ENCODE assay signal across 9 cellular contexts in genomic region chr1:220044683-220045355, GRCh38. TPM values are rescaled to one million over a fixed set of nuclear protein-coding genes. Genes with fewer than 3 reads are reported as not detected.
DNase-seq lines count a peak whose midpoint lies in the region; ATAC-seq, FAIRE-seq and TF ChIP-seq lines count a peak whose summit lies in the region.
"Had no signal": no experiment of that assay in that cellular context is flagged by ENCODE, and none has a peak within 500 bp of the region (broad histone marks: within the 10 kb centered on the region; RNA-seq: fewer than 3 reads in every experiment).

No MANE protein-coding gene starts in this region.

- H3K4me2 ChIP-seq in A549, result peak overlapping the region; percentile 81

- ATAC-seq in A549 (no peak), right lobe of liver (no peak), GM19035 (IDR thresholded peaks at IDR 0.05; ENCODE audit: unreplicated experiment) (no peak), mucosa of descending colon (no peak), GM18867 (IDR thresholded peaks at IDR 0.05; ENCODE audit: unreplicated experiment) (no peak)

- whole genome bisulfite sequencing in A549 (ENCODE audit: missing lambda C conversion rate), result 42% methylated on average over 4 of the region's 4 CpGs
- WGBS in right lobe of liver (ENCODE audit: insufficient coverage, low coverage, low lambda C conversion rate, missing lambda C conversion rate), result 75% methylated on average over 4 of the region's 4 CpGs

- peaks cover 14% of the 10 kb centered on the region for H3K36me3 ChIP-seq in HAP-1 (replicated peaks)
- H3K36me3 ChIP-seq in right lobe of liver, result peaks cover 0 to 5% (median under 1%) of the 10 kb centered on the region in 4 donors
- H3K36me3 ChIP-seq in mucosa of descending colon (ENCODE audit: low read depth), result no peaks in the 10 kb centered on the region

- H3K27ac ChIP-seq in A549 (peak overlapping the region; percentile 85 to 92), right lobe of liver (no peak overlapping the region)

- no peaks in the 10 kb centered on the region for H3K27me3 Mint-ChIP-seq in activated naive CD8-positive, alpha-beta T cell

- DNase-seq in A549 (ENCODE audit: low read depth in 1 of 2, low spot score in 1 of 2) (no peak), HAP-1 (ENCODE audit: low spot score in 2 of 2) (no peak), right lobe of liver (no peak), mucosa of descending colon (no peak), COLO829 (ENCODE audit: low spot score) (no peak)
- DNase-seq: NCI-H187 had no signal

- peak overlapping the region; percentile 74 for H3K4me3 ChIP-seq in A549
- H3K4me3 ChIP-seq in HAP-1, result peak overlapping the region; percentile 97
- peak overlapping the region in 2 of 3 donors; percentile 66 to 90 for H3K4me3 ChIP-seq in right lobe of liver
- no peak overlapping the region for H3K4me3 ChIP-seq in mucosa of descending colon

- FAIRE-seq in A549 (lab: Jason Lieb, UNC), result no peak

- no peak for TF ChIP-seq EP300 in A549 (IDR thresholded peaks at IDR 0.05)

- intact Hi-C loops in right lobe of liver (cut with DNase I) (no loop called here), mucosa of descending colon (cut with DNase I, micrococcal nuclease) (no loop called here)

- TF ChIP-seq CTCF in A549 (IDR thresholded peaks at IDR 0.05), result no peak
- no peak for TF ChIP-seq CTCF in right lobe of liver (IDR thresholded peaks at IDR 0.05)
- no peak for TF ChIP-seq CTCF in mucosa of descending colon (IDR thresholded peaks at IDR 0.05)

- H3K4me3 Mint-ChIP-seq in activated naive CD8-positive, alpha-beta T cell, result peak overlapping the region; percentile 100

- H3K4me1 Mint-ChIP-seq in activated naive CD8-positive, alpha-beta T cell (ENCODE audit: low read depth), result peaks cover 37% of the 10 kb centered on the region

- H3K27ac Mint-ChIP-seq in activated naive CD8-positive, alpha-beta T cell, result peak overlapping the region; percentile 99

- no peak for TF ChIP-seq POLR2A in A549 (IDR thresholded peaks at IDR 0.05; ENCODE audit: low read length)
- no peak for TF ChIP-seq POLR2A in right lobe of liver (IDR thresholded peaks at IDR 0.05)

- H3K9me3 Mint-ChIP-seq in activated naive CD8-positive, alpha-beta T cell (ENCODE audit: low read depth), result no peaks in the 10 kb centered on the region

- no peaks in the 10 kb centered on the region for H3K27me3 ChIP-seq in HAP-1 (ENCODE audit: low read depth)
- H3K27me3 ChIP-seq in right lobe of liver, result no peaks in the 10 kb centered on the region

- POLR2A ChIA-PET in A549 (lab: Yijun Ruan, JAX), result no interaction called here

- TF ChIP-seq RAD21 in A549 (conservative IDR thresholded peaks at IDR 0.05 in 1 of 2, IDR thresholded peaks at IDR 0.05 in 1 of 2), result no peak

- CTCF ChIA-PET in A549 (lab: Yijun Ruan, JAX), result no interaction called here

- H3K9me3 ChIP-seq in A549 (no peaks in the 10 kb centered on the region), HAP-1 (no peaks in the 10 kb centered on the region), right lobe of liver (no peaks in the 10 kb centered on the region), mucosa of descending colon (no peaks in the 10 kb centered on the region)

- peaks cover 5% of the 10 kb centered on the region for H3K36me3 Mint-ChIP-seq in activated naive CD8-positive, alpha-beta T cell

- H3K4me1 ChIP-seq in A549 (peaks cover 12% of the 10 kb centered on the region; the same call in 2 of the 3 replicates), HAP-1 (peaks cover 12% of the 10 kb centered on the region), right lobe of liver (peaks cover 0 to 12% (median 0%) of the 10 kb centered on the region in 4 donors), mucosa of descending colon (ENCODE audit: low read depth) (peaks cover 18% of the 10 kb centered on the region)

- in situ Hi-C loops in HAP-1 (cut with MboI; ENCODE audit: low sequenced_read_pairs), result no loop called here

TF ChIP-seq in A549, 52 proteins besides CTCF, POLR2A, EP300 and RAD21:
- TF ChIP-seq MYC (IDR thresholded peaks at IDR 0.05; ENCODE audit: borderline replicate concordance, low read length) (no peak), ESRRA (IDR thresholded peaks at IDR 0.05; ENCODE audit: borderline replicate concordance, low read length) (no peak), ELK1 (IDR thresholded peaks at IDR 0.05; ENCODE audit: low read depth, low read length) (no peak), ZC3H11A (IDR thresholded peaks at IDR 0.05) (no peak), TFCP2L1 (CRISPR knock-in tag; IDR thresholded peaks at IDR 0.05) (no peak), CHD2 (IDR thresholded peaks at IDR 0.05; ENCODE audit: low read length, partially characterized antibody) (no peak), SMC3 (IDR thresholded peaks at IDR 0.05) (no peak), MAFK (IDR thresholded peaks at IDR 0.05; ENCODE audit: partially characterized antibody) (no peak), E2F6 (IDR thresholded peaks at IDR 0.05; ENCODE audit: borderline replicate concordance, low read depth) (no peak), NPAS2 (CRISPR knock-in tag; IDR thresholded peaks at IDR 0.05; ENCODE audit: borderline replicate concordance) (no peak), NFE2L2 (conservative IDR thresholded peaks at IDR 0.05; ENCODE audit: low read length) (no peak), FOSL2 (IDR thresholded peaks at IDR 0.05) (no peak), FOSL2 (CRISPR knock-in tag; IDR thresholded peaks at IDR 0.05) (no peak), ZFP36 (IDR thresholded peaks at IDR 0.05; ENCODE audit: borderline replicate concordance, partially characterized antibody) (no peak), MAZ (IDR thresholded peaks at IDR 0.05; ENCODE audit: borderline replicate concordance, low read depth, low read length) (no peak), PHF8 (IDR thresholded peaks at IDR 0.05; ENCODE audit: borderline replicate concordance, low read depth) (no peak; the same call in 1 of the 2 replicates), HOXA7 (CRISPR knock-in tag; IDR thresholded peaks at IDR 0.05) (no peak)

RNA-seq across cellular contexts. Expression of gene EPRS1, which starts 1.5 kb away (rescaled TPM):
- polyA plus RNA-seq in A549 (2011; rRNA removed) (113 and 167 TPM in 2 replicates), A549 (2017; fragmentation: RNase III; extraction: RNeasy Plus Mini Kit Qiagen cat#74134 plus additional on column Dnase treatment) (69.4 to 82.9 TPM (median 72.7 TPM) in 3 replicates)
- polyA plus RNA-seq in A549 (2012; cell fraction: cytosol; rRNA removed), result 22.8 and 23.2 TPM in 2 replicates
- 23.8 and 27.2 TPM in 2 replicates for polyA plus RNA-seq in A549 (2012; cell fraction: nucleus; rRNA removed)
- 122 and 127 TPM in 2 replicates for polyA minus RNA-seq in A549 (2011; rRNA and poly(A)+ RNA removed)
- total RNA-seq in right lobe of liver (10 to 100 TPM; 30.2 to 45.1 (median 36.8) TPM), mucosa of descending colon (10 to 100 TPM; 65.5 to 69.4 (median 67.6) TPM)

RNA-seq across cellular contexts. Expression of gene BPNT1, which starts 44.8 kb away (rescaled TPM):
- polyA plus RNA-seq in A549 (2011; rRNA removed), result 43.5 and 45.2 TPM in 2 replicates
- 12.5 and 14.3 TPM in 2 replicates for polyA plus RNA-seq in A549 (2012; cell fraction: cytosol; rRNA removed)
- polyA plus RNA-seq in A549 (2012; cell fraction: nucleus; rRNA removed), result 8.6 and 12.8 TPM in 2 replicates
- 25.8 to 28.5 TPM (median 27.0 TPM) in 3 replicates for polyA plus RNA-seq in A549 (2017; fragmentation: RNase III; extraction: RNeasy Plus Mini Kit Qiagen cat#74134 plus additional on column Dnase treatment)
- polyA minus RNA-seq in A549 (2011; rRNA and poly(A)+ RNA removed), result 15.0 and 23.0 TPM in 2 replicates
- 10 to 100 TPM; 13.6 to 26.1 (median 16.8) TPM for total RNA-seq in right lobe of liver
- total RNA-seq in mucosa of descending colon, result 10 to 100 TPM; 39.6 to 87.1 (median 62.4) TPM

RNA-seq across cellular contexts. Expression of gene IARS2, which starts 49.1 kb away (rescaled TPM):
- polyA plus RNA-seq in A549 (2011; rRNA removed) (66.7 and 97.0 TPM in 2 replicates), A549 (2017; fragmentation: RNase III; extraction: RNeasy Plus Mini Kit Qiagen cat#74134 plus additional on column Dnase treatment) (115 to 116 TPM (median 115 TPM) in 3 replicates)
- polyA plus RNA-seq in A549 (2012; cell fraction: cytosol; rRNA removed), result 17.9 and 23.8 TPM in 2 replicates
- polyA plus RNA-seq in A549 (2012; cell fraction: nucleus; rRNA removed), result 12.6 and 23.5 TPM in 2 replicates
- polyA minus RNA-seq in A549 (2011; rRNA and poly(A)+ RNA removed), result 29.9 and 44.2 TPM in 2 replicates
- total RNA-seq in right lobe of liver (10 to 100 TPM; 46.7 to 64.7 (median 50.0) TPM), mucosa of descending colon (10 to 100 TPM; 65.7 to 86.5 (median 73.6) TPM)

Comparison
In these comparisons a context has a peak if more than half of its experiments do, and no peak if none do; other contexts are left out.
1. H3K27ac ChIP-seq: peak in A549 (2 of 2); none in right lobe of liver (0 of 3).